1 cellular context compared by ENCODE assay signal in genomic region chr9:88990721-88991065, GRCh38.
TF ChIP-seq lines count a peak whose summit lies in the region.

No MANE protein-coding gene starts in this region.

TF ChIP-seq in endothelial cell of umbilical vein, 7 proteins besides CTCF, POLR2A, EP300 and RAD21 (continued from another document):
- TF ChIP-seq JUN (IDR thresholded peaks at IDR 0.05; ENCODE audit: borderline replicate concordance, insufficient read depth, insufficient read length, low read depth) = no peak
- no peak for TF ChIP-seq EZH2 (IDR thresholded peaks at IDR 0.05; ENCODE audit: borderline replicate concordance, low read depth, low read length, severe bottlenecking)
- TF ChIP-seq GATA2 (IDR thresholded peaks at IDR 0.05; ENCODE audit: insufficient read depth, insufficient read length, low read depth, low read length) = no peak
